8 cellular contexts compared by ENCODE assay signal in the genomic region with DNA sequence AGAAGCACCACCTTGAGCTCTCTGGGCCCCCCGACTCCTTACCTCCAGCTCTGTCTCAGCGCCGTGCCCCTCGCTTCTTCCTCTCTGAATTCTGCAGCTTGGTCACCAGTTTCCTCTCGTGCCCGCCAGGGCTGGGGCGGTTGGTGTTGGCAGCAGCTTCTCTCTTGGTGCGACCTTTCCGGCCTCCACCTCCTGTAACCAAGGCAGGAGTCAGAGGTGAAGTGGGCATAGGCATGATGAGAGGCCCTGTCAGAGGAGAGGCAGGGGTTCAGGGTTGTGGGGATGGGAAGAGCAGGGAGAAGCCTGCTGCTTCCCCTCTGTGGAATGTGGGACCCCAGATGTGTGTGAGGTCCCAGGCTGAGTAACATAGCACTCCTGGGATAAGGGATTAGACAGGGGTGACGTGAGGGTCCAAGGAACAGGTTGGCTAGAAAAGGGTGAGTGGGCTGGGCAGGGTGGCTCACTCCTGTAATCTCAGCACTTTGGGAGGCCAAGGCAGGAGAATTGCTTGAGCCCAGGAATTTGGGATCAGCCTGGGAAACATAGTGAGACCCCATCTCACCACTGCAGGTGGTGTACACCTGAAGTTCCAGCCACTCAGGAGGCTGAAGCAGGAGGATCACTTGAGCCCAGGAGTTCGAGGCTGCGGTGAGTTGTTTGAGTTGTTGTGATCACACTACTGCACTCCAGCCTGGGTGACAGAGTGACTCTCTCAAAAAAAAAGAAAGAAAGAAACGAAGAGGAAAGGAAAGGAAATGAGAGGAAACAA. TPM values are rescaled to one million over a fixed set of nuclear protein-coding genes. Genes with fewer than 3 reads are reported as not detected.
DNase-seq lines count a peak whose midpoint lies in the region; ATAC-seq and TF ChIP-seq lines count a peak whose summit lies in the region.

No MANE protein-coding gene starts in this region.

- BruUV-seq in Panc1 (replicated peaks; lab: Mats Ljungman, UMichigan) = no TSS peak

- POLR2A ChIA-PET in Panc1 (lab: Charles Lee) = interaction anchor here (0.5 kb wide), 1 partner anchor 16 kb away, joined by 7 read pairs; the partner anchor contains the start of gene SGF29

- H3K9me3 ChIP-seq in Panc1 (ENCODE audit: control insufficient read depth, insufficient read depth, low read depth, low read length) (no peaks in the 10 kb centered on the region), mucosa of rectum (ENCODE audit: control insufficient read depth in 2 of 2, low read length in 2 of 2) (no peaks in the 10 kb centered on the region), thymus (ENCODE audit: control insufficient read depth) (no peaks in the 10 kb centered on the region)

- H3K36me3 ChIP-seq in Panc1 (ENCODE audit: control insufficient read depth, insufficient read depth, low read length) (no peaks in the 10 kb centered on the region), mucosa of rectum (ENCODE audit: control insufficient read depth in 2 of 2, insufficient read depth in 2 of 2, low read length in 2 of 2) (peaks cover 0 to 5% of the 10 kb centered on the region in 2 donors), thymus (ENCODE audit: control insufficient read depth, insufficient read depth) (no peaks in the 10 kb centered on the region)

- H3K4me1 ChIP-seq in Panc1 (ENCODE audit: control insufficient read depth, insufficient read depth, low read length) (peaks cover 16% of the 10 kb centered on the region; the same call in 1 of the 2 replicates), mucosa of rectum (ENCODE audit: control insufficient read depth in 2 of 2, insufficient read depth in 2 of 2, low read length in 2 of 2) (peaks cover 18 to 33% of the 10 kb centered on the region in 2 donors), thymus (ENCODE audit: control insufficient read depth, insufficient read depth, low read length) (no peaks in the 10 kb centered on the region)

- intact Hi-C loops in Panc1 (cut with micrococcal nuclease; ENCODE audit: unreplicated experiment) = no loop called here

- H3K27ac ChIP-seq in Panc1 (ENCODE audit: low read length) (peak overlapping the region; percentile 88), coronary artery (peak overlapping the region; percentile 97 to 98), mucosa of rectum (ENCODE audit: low read depth in 2 of 2, low read length in 2 of 2) (peak overlapping the region; percentile 89 to 93), thymus (ENCODE audit: low read depth) (peak overlapping the region; percentile 77)

- H3K27me3 ChIP-seq in Panc1 (ENCODE audit: control insufficient read depth, insufficient read depth, low read length) (no peaks in the 10 kb centered on the region), mucosa of rectum (ENCODE audit: control insufficient read depth in 2 of 2, insufficient read depth in 2 of 2, low read length in 2 of 2) (no peaks in the 10 kb centered on the region), thymus (ENCODE audit: control insufficient read depth, insufficient read depth) (no peaks in the 10 kb centered on the region)

- in situ Hi-C loops in Panc1 (cut with HindIII; ENCODE audit: low pct_unique_long_range_greater_than_20kb, low sequenced_read_pairs) = no loop called here

- 92% methylated on average over 13 of the region's 13 CpGs for WGBS in thymus

- H3K4me3 ChIP-seq in Panc1 (ENCODE audit: low read depth in 2 of 2, low read length in 2 of 2) (peak overlapping the region; percentile 50 to 63), coronary artery (peak overlapping the region; percentile 76), mucosa of rectum (ENCODE audit: low read length in 2 of 2) (peak overlapping the region; percentile 70 to 78), thymus (ENCODE audit: low read length) (peak overlapping the region; percentile 16)

- CTCF ChIA-PET in Panc1 (lab: Charles Lee) = no interaction called here

- DNase-seq in Panc1 (ENCODE audit: low read depth, low spot score) (no peak), coronary artery (ENCODE audit: low spot score) (no peak), kidney tubule cell (ENCODE audit: low spot score) (no peak), cortex of kidney (lab: John Stamatoyannopoulos, UW) (no peak), midbrain (lab: John Stamatoyannopoulos, UW) (no peak), glomerular visceral epithelial cell (ENCODE audit: extremely low spot score) (no peak)

- TF ChIP-seq CTCF in Panc1 (IDR thresholded peaks at IDR 0.05) = no peak
- TF ChIP-seq CTCF in coronary artery (IDR thresholded peaks at IDR 0.05) = no peak

- H3K9ac ChIP-seq in mucosa of rectum (ENCODE audit: low read depth in 1 of 2, low read length in 2 of 2) = peak overlapping the region; percentile 89 to 90

- 0 out of 2 replicates have a peak, but pooled peaks have one; percentile 6 for ATAC-seq in Panc1

RNA-seq across cellular contexts. Expression of gene NUPR1, which starts 0.6 kb away (rescaled TPM):
- 79.7 TPM for total RNA-seq in Panc1 (2021; ENCODE audit: unreplicated experiment)
- polyA plus RNA-seq in Panc1 (2012; ENCODE audit: insufficient read length) = 452 TPM
- polyA plus RNA-seq in thymus = 294 TPM

RNA-seq across cellular contexts. Expression of gene SGF29, which starts 15.6 kb away (rescaled TPM):
- total RNA-seq in Panc1 (2021; ENCODE audit: unreplicated experiment) = 29.5 TPM
- polyA plus RNA-seq in Panc1 (2012; ENCODE audit: insufficient read length) = 38.2 TPM
- polyA plus RNA-seq in thymus = 34.7 TPM

RNA-seq across cellular contexts. Expression of gene IL27, which starts 31.5 kb away (rescaled TPM):
- not detected for total RNA-seq in Panc1 (2021; ENCODE audit: unreplicated experiment)
- not detected for polyA plus RNA-seq in Panc1 (2012; ENCODE audit: insufficient read length)
- 0.46 TPM for polyA plus RNA-seq in thymus

RNA-seq across cellular contexts. Expression of gene APOBR, which starts 43.7 kb away (rescaled TPM):
- total RNA-seq in Panc1 (2021; ENCODE audit: unreplicated experiment) = 0.13 TPM
- polyA plus RNA-seq in Panc1 (2012; ENCODE audit: insufficient read length) = 0.13 TPM
- polyA plus RNA-seq in thymus = 10.6 TPM

RNA-seq across cellular contexts. Expression of gene CLN3, which starts 46.3 kb away (rescaled TPM):
- total RNA-seq in Panc1 (2021; ENCODE audit: unreplicated experiment) = 60.9 TPM
- 82.0 TPM for polyA plus RNA-seq in Panc1 (2012; ENCODE audit: insufficient read length)
- polyA plus RNA-seq in thymus = 33.4 TPM

Comparison
In these comparisons a context has a peak if more than half of its experiments do, and no peak if none do; other contexts are left out.
1. H3K4me3 ChIP-seq: peak in every context shown above with its lines; median percentile 76 in coronary artery; 74 in mucosa of rectum; 56 in Panc1; 16 in thymus.